In the genomic region with DNA sequence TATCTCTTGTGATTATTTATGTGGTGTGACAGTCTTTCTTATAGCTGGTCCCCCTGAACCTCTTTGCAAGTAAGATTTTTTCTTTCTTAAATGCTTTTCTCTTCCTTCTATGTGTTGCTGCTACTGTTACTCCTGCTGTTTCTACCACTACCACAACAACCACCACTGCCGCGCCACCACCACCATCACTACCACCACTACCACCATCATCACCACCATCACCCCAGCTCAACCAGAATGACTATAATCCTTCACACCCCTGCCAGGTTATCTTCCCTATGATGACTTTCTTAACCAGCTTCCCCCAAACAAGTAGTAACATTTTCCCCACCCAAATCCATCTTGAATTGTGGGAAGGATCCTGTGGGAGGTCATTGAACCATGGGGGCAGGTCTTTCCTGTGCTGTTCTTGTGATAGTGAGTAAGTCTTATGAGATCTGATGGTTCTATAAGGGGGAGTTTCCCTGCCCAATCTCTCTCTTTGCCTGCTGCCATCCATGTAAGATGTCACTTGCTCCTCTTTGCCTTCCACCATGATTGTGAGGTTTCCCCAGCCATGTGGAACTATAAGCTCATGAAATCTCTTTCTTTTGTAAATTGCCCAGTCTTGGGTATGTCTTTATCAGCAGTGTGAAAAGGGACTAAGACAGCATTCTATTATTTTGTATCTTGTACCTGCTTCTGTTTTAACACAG, we compare ENCODE assay signal across 28 cellular contexts. TPM values are rescaled to one million over a fixed set of nuclear protein-coding genes. Genes with fewer than 3 reads are reported as not detected.
DNase-seq lines count a peak whose midpoint lies in the region; ATAC-seq and TF ChIP-seq lines count a peak whose summit lies in the region.
"Had no signal": no experiment of that assay in that cellular context is flagged by ENCODE, and none has a peak within 500 bp of the region (broad histone marks: within the 10 kb centered on the region; RNA-seq: fewer than 3 reads in every experiment).

No MANE protein-coding gene starts in this region.

- peak overlapping the region; percentile 13 for H3K27ac Mint-ChIP-seq in activated T-cell treated with anti-CD3 and anti-CD28 coated beads, Interleukin-2, amount 50 U/mL, for 24 hours
- H3K27ac Mint-ChIP-seq in activated T-helper 2 cell treated with anti-CD3 and anti-CD28 coated beads, Interferon-gamma antibody, Interleukin-2, Interleukin-4, amounts not matched to agents 10 μg/mL and 5 μg/mL and 100 μg/mL, durations not matched to agents 14 hours and 24 hours and 36 hours = peak overlapping the region; percentile 15
- peak overlapping the region; percentile 77 for H3K27ac Mint-ChIP-seq in stimulated activated effector memory CD8-positive, alpha-beta T cell treated with anti-CD3 and anti-CD28 coated beads, Interleukin-12 subunit alpha, Interleukin-12 subunit beta, amount 100 ng/mL, for 72 hours
- H3K27ac Mint-ChIP-seq: activated naive CD8-positive, alpha-beta T cell; neural progenitor cell had no signal

- peaks cover 3% of the 10 kb centered on the region for H3K9me3 Mint-ChIP-seq in activated T-cell treated with anti-CD3 and anti-CD28 coated beads, Interleukin-2, amount 50 U/mL, for 24 hours
- peaks cover 5% of the 10 kb centered on the region for H3K9me3 Mint-ChIP-seq in activated T-helper 2 cell treated with anti-CD3 and anti-CD28 coated beads, Interferon-gamma antibody, Interleukin-2, Interleukin-4, amounts not matched to agents 10 μg/mL and 5 μg/mL and 100 μg/mL, durations not matched to agents 14 hours and 24 hours and 36 hours
- H3K9me3 Mint-ChIP-seq in stimulated activated effector memory CD8-positive, alpha-beta T cell treated with anti-CD3 and anti-CD28 coated beads, Interleukin-12 subunit alpha, Interleukin-12 subunit beta, amount 100 ng/mL, for 72 hours = no peaks in the 10 kb centered on the region
- H3K9me3 Mint-ChIP-seq: neural progenitor cell had no signal

- no TSS peak for BruUV-seq in OCI-LY7 (replicated peaks; lab: Mats Ljungman, UMichigan)

- H3K4me2 ChIP-seq in OCI-LY7 (ENCODE audit: low read length) = no peak overlapping the region
- H3K4me2 ChIP-seq: KMS-11, neural progenitor cell, smooth muscle cell had no signal

- H3K36me3 Mint-ChIP-seq in activated T-cell treated with anti-CD3 and anti-CD28 coated beads, Interleukin-2, amount 50 U/mL, for 24 hours (ENCODE audit: low read depth) = peaks cover 14% of the 10 kb centered on the region
- peaks cover 53% of the 10 kb centered on the region for H3K36me3 Mint-ChIP-seq in activated T-helper 2 cell treated with anti-CD3 and anti-CD28 coated beads, Interferon-gamma antibody, Interleukin-2, Interleukin-4, amounts not matched to agents 10 μg/mL and 5 μg/mL and 100 μg/mL, durations not matched to agents 14 hours and 24 hours and 36 hours (ENCODE audit: low read depth)
- H3K36me3 Mint-ChIP-seq in stimulated activated effector memory CD8-positive, alpha-beta T cell treated with anti-CD3 and anti-CD28 coated beads, Interleukin-12 subunit alpha, Interleukin-12 subunit beta, amount 100 ng/mL, for 72 hours = peaks cover 8% of the 10 kb centered on the region

- H3K4me3 ChIP-seq in OCI-LY7 (ENCODE audit: low read depth, low read length, poor library complexity, severe bottlenecking) (no peak overlapping the region), ascending aorta (no peak overlapping the region)
- H3K4me3 ChIP-seq: neural progenitor cell, right atrium auricular region, SK-N-MC, smooth muscle cell, transverse colon had no signal

- no peak overlapping the region for H2AFZ ChIP-seq in OCI-LY7 (ENCODE audit: low read length)
- H2AFZ ChIP-seq: neural progenitor cell had no signal

- no peaks in the 10 kb centered on the region; the same call in 1 of the 2 replicates for H3K9me3 ChIP-seq in OCI-LY7 (ENCODE audit: low read length)
- no peaks in the 10 kb centered on the region for H3K9me3 ChIP-seq in ascending aorta
- H3K9me3 ChIP-seq: right atrium auricular region, transverse colon had no signal

- intact Hi-C loops in OCI-LY7 (cut with micrococcal nuclease; ENCODE audit: unreplicated experiment) (no loop called here), ascending aorta (cut with DNase I) (no loop called here)
- intact Hi-C loops in activated T-helper 2 cell treated with anti-CD3 and anti-CD28 coated beads, Interferon-gamma antibody, Interleukin-2, Interleukin-4, amounts not matched to agents 10 μg/mL and 5 μg/mL and 100 μg/mL, durations not matched to agents 14 hours and 24 hours and 36 hours (cut with micrococcal nuclease) = no loop called here

- CTCF ChIA-PET in OCI-LY7 (lab: Charles Lee; ENCODE audit: unreplicated experiment) = no interaction called here

- H3K4me1 ChIP-seq in OCI-LY7 (ENCODE audit: insufficient read depth, low read length, poor library complexity, severe bottlenecking) = peaks cover 74% of the 10 kb centered on the region
- peaks cover 3 to 19% of the 10 kb centered on the region in 2 donors for H3K4me1 ChIP-seq in ascending aorta

- no peaks in the 10 kb centered on the region for H3K27me3 ChIP-seq in ascending aorta
- H3K27me3 ChIP-seq: neural progenitor cell, right atrium auricular region, transverse colon had no signal

- DNase-seq in activated T-cell treated with anti-CD3 and anti-CD28 coated beads, Interleukin-2, amount 50 U/mL, for 24 hours = no peak
- no peak for DNase-seq in activated T-cell treated with anti-CD3 and anti-CD28 coated beads for 4 hours
- no peak for DNase-seq in OCI-LY7 (ENCODE audit: low spot score)
- DNase-seq in activated T-helper 2 cell treated with anti-CD3 and anti-CD28 coated beads, Interferon-gamma antibody, Interleukin-2, Interleukin-4, amounts not matched to agents 10 μg/mL and 5 μg/mL and 100 μg/mL, durations not matched to agents 14 hours and 24 hours and 36 hours (ENCODE audit: low spot score) = no peak
- no peak for DNase-seq in stimulated activated effector memory CD8-positive, alpha-beta T cell treated with anti-CD3 and anti-CD28 coated beads, Interleukin-12 subunit alpha, Interleukin-12 subunit beta, amount 100 ng/mL, for 72 hours (ENCODE audit: low spot score in 2 of 2)
- DNase-seq in ascending aorta (ENCODE audit: low spot score in 2 of 2) = no peak
- DNase-seq in HCEC 1CT = no peak
- no peak for DNase-seq in NCI-H187 treated with DMSO at 0.1 percent for 48 hours (lab: John Stamatoyannopoulos, UW)
- DNase-seq: activated effector memory CD4-positive, alpha-beta T cell treated with anti-CD3 and anti-CD28 coated beads, Interleukin-2, amount 50 U/mL, for 16 hours; AML-193; caudate nucleus; COR-L47; cortex of kidney; erythroblast; left colon; NCI-H1417; NCI-H2081; NCI-H526; PC-3; transverse colon had no signal

- POLR2A ChIA-PET in OCI-LY7 (lab: Charles Lee) = interaction anchor here (0.7 to 1.5 kb wide), 2 partner anchors 9 to 16 kb away, joined by 3 to 4 read pairs; no protein-coding TSS in a partner anchor

- no peaks in the 10 kb centered on the region for H3K9me2 ChIP-seq in OCI-LY7 (ENCODE audit: insufficient read depth, low read length)

- no peak overlapping the region for H3K4me3 Mint-ChIP-seq in activated T-cell treated with anti-CD3 and anti-CD28 coated beads, Interleukin-2, amount 50 U/mL, for 24 hours
- no peak overlapping the region for H3K4me3 Mint-ChIP-seq in activated T-helper 2 cell treated with anti-CD3 and anti-CD28 coated beads, Interferon-gamma antibody, Interleukin-2, Interleukin-4, amounts not matched to agents 10 μg/mL and 5 μg/mL and 100 μg/mL, durations not matched to agents 14 hours and 24 hours and 36 hours (ENCODE audit: low read depth)
- H3K4me3 Mint-ChIP-seq in stimulated activated effector memory CD8-positive, alpha-beta T cell treated with anti-CD3 and anti-CD28 coated beads, Interleukin-12 subunit alpha, Interleukin-12 subunit beta, amount 100 ng/mL, for 72 hours = no peak overlapping the region
- H3K4me3 Mint-ChIP-seq: activated naive CD8-positive, alpha-beta T cell; neural progenitor cell had no signal

- peak; percentile 50 for ATAC-seq in stimulated activated effector memory CD8-positive, alpha-beta T cell treated with anti-CD3 and anti-CD28 coated beads, Interleukin-12 subunit alpha, Interleukin-12 subunit beta, amount 100 ng/mL, for 72 hours
- ATAC-seq: activated CD4-positive, CD25-positive, alpha-beta regulatory T cell treated with anti-CD3 and anti-CD28 coated beads, Interleukin-2, amount 50 U/mL, for 24 hours; left colon; PC-3 had no signal

- H3K27ac ChIP-seq in OCI-LY7 (ENCODE audit: low read depth, low read length, poor library complexity, severe bottlenecking) (peak overlapping the region; percentile 6), ascending aorta (no peak overlapping the region)
- H3K27ac ChIP-seq: HL-60, KMS-11, neural progenitor cell, right atrium auricular region, SK-N-MC, transverse colon had no signal

- peaks cover 90% of the 10 kb centered on the region; the same call in 1 of the 2 replicates for H3K79me2 ChIP-seq in OCI-LY7 (ENCODE audit: insufficient read depth, low read depth, low read length)

- peaks cover 9% of the 10 kb centered on the region for H3K36me3 ChIP-seq in OCI-LY7 (ENCODE audit: insufficient read depth, low read length)
- H3K36me3 ChIP-seq in ascending aorta = no peaks in the 10 kb centered on the region
- H3K36me3 ChIP-seq: neural progenitor cell, right atrium auricular region, transverse colon had no signal

- H3K27me3 Mint-ChIP-seq in activated T-cell treated with anti-CD3 and anti-CD28 coated beads, Interleukin-2, amount 50 U/mL, for 24 hours = no peaks in the 10 kb centered on the region
- no peaks in the 10 kb centered on the region for H3K27me3 Mint-ChIP-seq in activated T-helper 2 cell treated with anti-CD3 and anti-CD28 coated beads, Interferon-gamma antibody, Interleukin-2, Interleukin-4, amounts not matched to agents 10 μg/mL and 5 μg/mL and 100 μg/mL, durations not matched to agents 14 hours and 24 hours and 36 hours (ENCODE audit: low read depth)
- H3K27me3 Mint-ChIP-seq: activated naive CD8-positive, alpha-beta T cell had no signal

- no peaks in the 10 kb centered on the region for H4K20me1 ChIP-seq in OCI-LY7 (ENCODE audit: insufficient read depth, low read length)

- TF ChIP-seq CTCF in OCI-LY7 (conservative IDR thresholded peaks at IDR 0.05; ENCODE audit: low read length) (no peak), ascending aorta (IDR thresholded peaks at IDR 0.05) (no peak)

- H3K4me1 Mint-ChIP-seq in activated T-cell treated with anti-CD3 and anti-CD28 coated beads, Interleukin-2, amount 50 U/mL, for 24 hours (ENCODE audit: low read depth) = peaks cover 87% of the 10 kb centered on the region
- peaks cover 59% of the 10 kb centered on the region for H3K4me1 Mint-ChIP-seq in activated T-helper 2 cell treated with anti-CD3 and anti-CD28 coated beads, Interferon-gamma antibody, Interleukin-2, Interleukin-4, amounts not matched to agents 10 μg/mL and 5 μg/mL and 100 μg/mL, durations not matched to agents 14 hours and 24 hours and 36 hours (ENCODE audit: low read depth)
- peaks cover 79% of the 10 kb centered on the region for H3K4me1 Mint-ChIP-seq in stimulated activated effector memory CD8-positive, alpha-beta T cell treated with anti-CD3 and anti-CD28 coated beads, Interleukin-12 subunit alpha, Interleukin-12 subunit beta, amount 100 ng/mL, for 72 hours

RNA-seq across cellular contexts. Expression of a gene that starts 52.2 kb away (rescaled TPM):
- 35.8 and 41.6 TPM in 2 replicates for total RNA-seq in OCI-LY7 (2014; rRNA removed; shearing (Covaris generic))
- total RNA-seq in OCI-LY7 (2022) (15.2 and 16.8 TPM in 2 replicates), ascending aorta (63.2 TPM)
- total RNA-seq in activated T-helper 2 cell treated with anti-CD3 and anti-CD28 coated beads, Interferon-gamma antibody, Interleukin-2, Interleukin-4, amounts not matched to agents 10 μg/mL and 5 μg/mL and 100 μg/mL, durations not matched to agents 14 hours and 24 hours and 36 hours = 41.0 and 50.6 TPM in 2 replicates

Comparison
In these comparisons a context has a peak if more than half of its experiments do, and no peak if none do; other contexts are left out.
1. H3K27ac Mint-ChIP-seq: peak in every context shown above with its lines; median percentile 77 in stimulated activated effector memory CD8-positive, alpha-beta T cell treated with anti-CD3 and anti-CD28 coated beads, Interleukin-12 subunit alpha, Interleukin-12 subunit beta, amount 100 ng/mL, for 72 hours; 15 in activated T-helper 2 cell treated with anti-CD3 and anti-CD28 coated beads, Interferon-gamma antibody, Interleukin-2, Interleukin-4, amounts not matched to agents 10 μg/mL and 5 μg/mL and 100 μg/mL, durations not matched to agents 14 hours and 24 hours and 36 hours; 13 in activated T-cell treated with anti-CD3 and anti-CD28 coated beads, Interleukin-2, amount 50 U/mL, for 24 hours.